Comparison of ENCODE assay signal across 10 cellular contexts in genomic region chr19:13835791-13836723, GRCh38. TPM values are rescaled to one million over a fixed set of nuclear protein-coding genes. Genes with fewer than 3 reads are reported as not detected.
DNase-seq lines count a peak whose midpoint lies in the region; ATAC-seq and TF ChIP-seq lines count a peak whose summit lies in the region.
"Had no signal": no experiment of that assay in that cellular context is flagged by ENCODE, and none has a peak within 500 bp of the region (broad histone marks: within the 10 kb centered on the region; RNA-seq: fewer than 3 reads in every experiment).

No MANE protein-coding gene starts in this region.

- peak in 1 of 2 donors; percentile 30 for TF ChIP-seq EP300 in tibial nerve (IDR thresholded peaks at IDR 0.05)

- peaks cover 0 to 35% (median 2%) of the 10 kb centered on the region in 3 donors for H3K36me3 ChIP-seq in tibial nerve

- no peak for TF ChIP-seq CTCF in tibial nerve (IDR thresholded peaks at IDR 0.05)

- H3K4me1 Mint-ChIP-seq in activated T-cell treated with anti-CD3 and anti-CD28 coated beads, Interleukin-2, amount 50 U/mL, for 72 hours (ENCODE audit: low read depth): peaks cover 65% of the 10 kb centered on the region

- TF ChIP-seq POLR2A in tibial nerve (IDR thresholded peaks at IDR 0.05): no peak

- peak overlapping the region; percentile 75 for H3K27ac Mint-ChIP-seq in activated T-cell treated with anti-CD3 and anti-CD28 coated beads, Interleukin-2, amount 50 U/mL, for 72 hours

- H3K27ac ChIP-seq in layer of hippocampus (ENCODE audit: low read depth, low read length) (peak overlapping the region; percentile 80), tibial nerve (peak overlapping the region; percentile 25 to 100 (median 98))
- H3K27ac ChIP-seq: C4-2B had no signal

- 38 to 47% methylated on average over 17 to 21 of the region's 21 CpGs for WGBS in tibial nerve, 2 donors

- H3K36me3 Mint-ChIP-seq in activated T-cell treated with anti-CD3 and anti-CD28 coated beads, Interleukin-2, amount 50 U/mL, for 72 hours (ENCODE audit: insufficient read depth in 2 of 2): peaks cover 5 to 17% of the 10 kb centered on the region in 2 donors

- no peak for ATAC-seq in activated T-cell treated with anti-CD3 and anti-CD28 coated beads, Interleukin-2, amount 50 U/mL, for 72 hours (replicated peaks in 1 of 2)
- no peak for ATAC-seq in GM21390 (IDR thresholded peaks at IDR 0.05; ENCODE audit: unreplicated experiment)

- peak overlapping the region in 2 of 4 donors; percentile 1 to 6 for H3K4me3 ChIP-seq in tibial nerve

- H3K27me3 ChIP-seq in layer of hippocampus (ENCODE audit: control insufficient read depth, insufficient read depth, low read length) (no peaks in the 10 kb centered on the region), tibial nerve (no peaks in the 10 kb centered on the region)

- peak; percentile 41 for DNase-seq in activated CD4-positive, alpha-beta T cell treated with anti-CD3 and anti-CD28 coated beads, Interleukin-2, amount 50 U/mL, for 1 hour
- no peak for DNase-seq in activated CD4-positive, alpha-beta T cell treated with anti-CD3 and anti-CD28 coated beads for 48 hours
- peak in 1 of 2 donors; percentile 15 for DNase-seq in activated T-cell treated with anti-CD3 and anti-CD28 coated beads, Interleukin-2, amount 50 U/mL, for 72 hours
- DNase-seq in tibial nerve (ENCODE audit: low spot score in 2 of 2) (no peak), superior temporal gyrus (ENCODE audit: extremely low spot score) (no peak), medulla oblongata (ENCODE audit: extremely low spot score) (no peak)

- H3K4me1 ChIP-seq in tibial nerve: peaks cover 0 to 89% (median 68%) of the 10 kb centered on the region in 4 donors

- peak overlapping the region; percentile 83 to 96 for H3K4me3 Mint-ChIP-seq in activated T-cell treated with anti-CD3 and anti-CD28 coated beads, Interleukin-2, amount 50 U/mL, for 72 hours

- no peaks in the 10 kb centered on the region for H3K27me3 Mint-ChIP-seq in activated T-cell treated with anti-CD3 and anti-CD28 coated beads, Interleukin-2, amount 50 U/mL, for 72 hours (ENCODE audit: low read depth)

- H3K9me3 ChIP-seq in tibial nerve: no peaks in the 10 kb centered on the region

- no peaks in the 10 kb centered on the region for H3K9me3 Mint-ChIP-seq in activated T-cell treated with anti-CD3 and anti-CD28 coated beads, Interleukin-2, amount 50 U/mL, for 72 hours

RNA-seq across cellular contexts. Expression of gene ZSWIM4, which starts 40.8 kb away (rescaled TPM):
- total RNA-seq in activated T-cell treated with anti-CD3 and anti-CD28 coated beads, Interleukin-2, amount 50 U/mL, for 72 hours: 10 to 100 TPM; 11.1 to 12.0 TPM
- total RNA-seq in tibial nerve: 10 to 100 TPM in 1 of 4 donors, 1 to 10 TPM in 3; 2.8 to 19.8 (median 4.0) TPM

RNA-seq across cellular contexts. Expression of gene NANOS3, which starts 40.9 kb away (rescaled TPM):
- 1 to 10 TPM; 3.1 to 3.8 TPM for total RNA-seq in activated T-cell treated with anti-CD3 and anti-CD28 coated beads, Interleukin-2, amount 50 U/mL, for 72 hours
- not detected for total RNA-seq in tibial nerve
- total RNA-seq: SK-MEL-5 had no signal

Comparison
In these comparisons a context has a peak if more than half of its experiments do, and no peak if none do; other contexts are left out.
1. RNA of gene NANOS3, which starts 40.9 kb away (total RNA-seq): 3.1 to 3.8 TPM in activated T-cell treated with anti-CD3 and anti-CD28 coated beads, Interleukin-2, amount 50 U/mL, for 72 hours; not detected in tibial nerve; every median in the first group is over 4 times any median in the second.